2 cellular contexts compared by ENCODE assay signal in genomic region chr1:66364578-66365391, GRCh38.
TF ChIP-seq lines count a peak whose summit lies in the region.

No MANE protein-coding gene starts in this region.

TF ChIP-seq in HepG2, 621 proteins besides CTCF, POLR2A, EP300 and RAD21 (continued from another document):
- TF ChIP-seq ARID4A (CRISPR knock-in tag; IDR thresholded peaks at IDR 0.05; ENCODE audit: borderline replicate concordance) (no peak), ZNF251 (CRISPR knock-in tag; IDR thresholded peaks at IDR 0.05) (no peak), JUNB (CRISPR knock-in tag; IDR thresholded peaks at IDR 0.05; ENCODE audit: borderline replicate concordance) (no peak), KAT7 (CRISPR knock-in tag; IDR thresholded peaks at IDR 0.05; ENCODE audit: borderline replicate concordance) (no peak), GFI1 (CRISPR knock-in tag; IDR thresholded peaks at IDR 0.05; ENCODE audit: borderline replicate concordance) (no peak), ZMAT5 (CRISPR knock-in tag; IDR thresholded peaks at IDR 0.05; ENCODE audit: borderline replicate concordance, low read depth) (no peak), NFYC (CRISPR knock-in tag; IDR thresholded peaks at IDR 0.05) (no peak), ARNTL (CRISPR knock-in tag; IDR thresholded peaks at IDR 0.05) (no peak), ZNF350 (CRISPR knock-in tag; IDR thresholded peaks at IDR 0.05; ENCODE audit: borderline replicate concordance, low read depth) (no peak), PLSCR1 (CRISPR knock-in tag; IDR thresholded peaks at IDR 0.05; ENCODE audit: borderline replicate concordance) (no peak)

TF ChIP-seq in WTC11, 78 proteins besides CTCF, POLR2A, EP300 and RAD21 (continued from another document):
- TF ChIP-seq E2F5 (CRISPR knock-in tag; IDR thresholded peaks at IDR 0.05) (no peak), EMX1 (CRISPR knock-in tag; IDR thresholded peaks at IDR 0.05) (no peak), ZNF263 (CRISPR knock-in tag; IDR thresholded peaks at IDR 0.05; ENCODE audit: low read depth) (no peak), ZNF671 (CRISPR knock-in tag; IDR thresholded peaks at IDR 0.05) (no peak), JUN (CRISPR knock-in tag; IDR thresholded peaks at IDR 0.05) (no peak), TCF7 (CRISPR knock-in tag; IDR thresholded peaks at IDR 0.05; ENCODE audit: low read depth) (no peak), ZNF138 (CRISPR knock-in tag; conservative IDR thresholded peaks at IDR 0.05) (no peak), MAX (CRISPR knock-in tag; IDR thresholded peaks at IDR 0.05) (no peak), ZNF416 (CRISPR knock-in tag; IDR thresholded peaks at IDR 0.05) (no peak)
